In genomic region chr2:99825630-99826029, GRCh38 we compare ENCODE assay signal across 24 cellular contexts.
A peak's percentile ranks its signal among the peaks of the same experiment; 100 is the strongest.
DNase-seq lines count a peak whose midpoint lies in the region; ATAC-seq and TF ChIP-seq lines count a peak whose summit lies in the region.
"Had no signal": no experiment of that assay in that cellular context is flagged by ENCODE, and none has a peak within 500 bp of the region (broad histone marks: within the 10 kb centered on the region; RNA-seq: fewer than 3 reads in every experiment).

No MANE protein-coding gene starts in this region.

- H3K4me3 Mint-ChIP-seq in osteocyte (ENCODE audit: unreplicated experiment): no peak overlapping the region

- peaks cover 0 to 3% of the 10 kb centered on the region in 2 experiments; a peak in 3 of 4 replicates for H3K4me1 ChIP-seq in SK-N-SH (ENCODE audit: control insufficient read depth in 1 of 2, insufficient read depth in 2 of 2, low read depth in 1 of 2, low read length in 1 of 2)
- H3K4me1 ChIP-seq in MM.1S (ENCODE audit: low read length): no peaks in the 10 kb centered on the region
- no peaks in the 10 kb centered on the region for H3K4me1 ChIP-seq in colonic mucosa

- no peaks in the 10 kb centered on the region for H3K27me3 ChIP-seq in SK-N-SH (ENCODE audit: insufficient read depth)
- no peaks in the 10 kb centered on the region for H3K27me3 ChIP-seq in MM.1S (replicated peaks; ENCODE audit: insufficient read depth, low read length)
- H3K27me3 ChIP-seq in colonic mucosa: no peaks in the 10 kb centered on the region

- DNase-seq in SK-N-SH (peak; percentile 23), NCI-H69 (lab: John Stamatoyannopoulos, UW) (peak; percentile 13), cerebellum (ENCODE audit: low spot score) (peak; percentile 41), osteocyte (ENCODE audit: extremely low spot score, unreplicated experiment) (no peak), MM.1S (no peak), colonic mucosa (no peak)
- DNase-seq in activated naive CD4-positive, alpha-beta T cell treated with Interleukin-2 at 50 U/mL for 16 hours: no peak
- DNase-seq: Calu3, DND-41, GM23248, H7, NCI-H1105, NCI-H146, NCI-H1930, NCI-H2107, NCI-H524 treated with DMSO at 0.1 percent for 48 hours, NCI-H82, SHP77, SW 1271 had no signal

- H3K27ac Mint-ChIP-seq in osteocyte (ENCODE audit: unreplicated experiment): peak overlapping the region; percentile 57
- H3K27ac Mint-ChIP-seq: IgD-negative memory B cell had no signal

- intact Hi-C loops in colonic mucosa (cut with DNase I): no loop called here

- no peak overlapping the region for H3K4me3 ChIP-seq in SK-N-SH (ENCODE audit: low read depth in 2 of 2, low read length in 1 of 2)
- no peak overlapping the region for H3K4me3 ChIP-seq in MM.1S (ENCODE audit: low read length)
- no peak overlapping the region for H3K4me3 ChIP-seq in colonic mucosa
- H3K4me3 ChIP-seq: GM23248 had no signal

- H3K79me2 ChIP-seq in SK-N-SH (ENCODE audit: insufficient read depth) (no peaks in the 10 kb centered on the region), MM.1S (ENCODE audit: low read length) (no peaks in the 10 kb centered on the region)

- H3K36me3 ChIP-seq in SK-N-SH (replicated peaks in 1 of 2; ENCODE audit: control insufficient read depth in 1 of 2, insufficient read depth in 2 of 2, low read length in 1 of 2): no peaks in the 10 kb centered on the region
- no peaks in the 10 kb centered on the region for H3K36me3 ChIP-seq in MM.1S (replicated peaks; ENCODE audit: insufficient read depth, low read length)
- H3K36me3 ChIP-seq in colonic mucosa: no peaks in the 10 kb centered on the region

- H3K27ac ChIP-seq in SK-N-SH (ENCODE audit: low read depth in 2 of 2, low read length in 1 of 2) (no peak overlapping the region; a peak in 1 of 4 replicates), MM.1S (ENCODE audit: low read length) (no peak overlapping the region), colonic mucosa (no peak overlapping the region)
- H3K27ac ChIP-seq: GM23248, KMS-11, RWPE1 had no signal

- H4K20me1 ChIP-seq in SK-N-SH (ENCODE audit: insufficient read depth): no peaks in the 10 kb centered on the region
- H4K20me1 ChIP-seq in MM.1S (ENCODE audit: insufficient read depth, low read length): no peaks in the 10 kb centered on the region

- no peaks in the 10 kb centered on the region for H3K9me3 Mint-ChIP-seq in osteocyte (ENCODE audit: unreplicated experiment)
- H3K9me3 Mint-ChIP-seq: IgD-negative memory B cell had no signal

- no peaks in the 10 kb centered on the region for H3K9me3 ChIP-seq in SK-N-SH
- H3K9me3 ChIP-seq in MM.1S (replicated peaks; ENCODE audit: insufficient read depth, low read length): no peaks in the 10 kb centered on the region
- no peaks in the 10 kb centered on the region for H3K9me3 ChIP-seq in colonic mucosa

- CTCF ChIA-PET in SK-N-SH (lab: Yijun Ruan, JAX): interaction anchor here (0.7 to 1.6 kb wide), 5 partner anchors 9 to 437 kb away, joined by 3 to 6 read pairs (median 3); no protein-coding TSS in a partner anchor

- no peak overlapping the region for H3K9ac ChIP-seq in SK-N-SH
- no peak overlapping the region for H3K9ac ChIP-seq in MM.1S (ENCODE audit: low read length)
- no peak overlapping the region for H3K9ac ChIP-seq in colonic mucosa (ENCODE audit: low read depth in 2 of 2, low read length in 2 of 2)
- H3K9ac ChIP-seq: GM23248, KMS-11 had no signal

- peaks cover 61% of the 10 kb centered on the region for H3K4me1 Mint-ChIP-seq in osteocyte (ENCODE audit: unreplicated experiment)

- peaks cover 52% of the 10 kb centered on the region for H3K36me3 Mint-ChIP-seq in osteocyte (ENCODE audit: unreplicated experiment)

- no peaks in the 10 kb centered on the region for H3K9me2 ChIP-seq in SK-N-SH
- H3K9me2 ChIP-seq in MM.1S (replicated peaks; ENCODE audit: insufficient read depth, low read length): no peaks in the 10 kb centered on the region

- TF ChIP-seq CTCF in SK-N-SH (IDR thresholded peaks at IDR 0.05) (no peak), osteocyte (IDR thresholded peaks at IDR 0.05) (no peak), MM.1S (IDR thresholded peaks at IDR 0.05; ENCODE audit: low read length) (no peak), colonic mucosa (IDR thresholded peaks at IDR 0.05) (no peak)

- no peak overlapping the region for H2AFZ ChIP-seq in SK-N-SH (ENCODE audit: low read depth)
- no peak overlapping the region for H2AFZ ChIP-seq in MM.1S (ENCODE audit: low read length)
- H2AFZ ChIP-seq: GM23248 had no signal

- POLR2A ChIA-PET in SK-N-SH (lab: Yijun Ruan, JAX): no interaction called here

- TF ChIP-seq RAD21 in SK-N-SH (IDR thresholded peaks at IDR 0.05; ENCODE audit: low read length): no peak

- no peak for ATAC-seq in SK-N-SH treated with all-trans-retinoic acid at 6 μM for 48 hours
- ATAC-seq: Panc1 had no signal

- no peaks in the 10 kb centered on the region for H3K27me3 Mint-ChIP-seq in osteocyte (ENCODE audit: unreplicated experiment)
- H3K27me3 Mint-ChIP-seq: IgD-negative memory B cell had no signal

- H3K4me2 ChIP-seq in SK-N-SH: no peak overlapping the region
- no peak overlapping the region for H3K4me2 ChIP-seq in MM.1S (ENCODE audit: low read depth, low read length)
- H3K4me2 ChIP-seq: KMS-11 had no signal

- TF ChIP-seq EP300 in SK-N-SH (IDR thresholded peaks at IDR 0.05; ENCODE audit: borderline replicate concordance in 1 of 2, low read depth in 1 of 2, low read length in 1 of 2): no peak

- H3F3A ChIP-seq in SK-N-SH (replicated peaks; ENCODE audit: insufficient read depth) (no peaks in the 10 kb centered on the region), MM.1S (ENCODE audit: insufficient read depth, low read length) (no peaks in the 10 kb centered on the region)

TF ChIP-seq in SK-N-SH, 30 proteins besides CTCF, POLR2A, EP300 and RAD21 (continues in another document):
- TF ChIP-seq, protein P1, sequence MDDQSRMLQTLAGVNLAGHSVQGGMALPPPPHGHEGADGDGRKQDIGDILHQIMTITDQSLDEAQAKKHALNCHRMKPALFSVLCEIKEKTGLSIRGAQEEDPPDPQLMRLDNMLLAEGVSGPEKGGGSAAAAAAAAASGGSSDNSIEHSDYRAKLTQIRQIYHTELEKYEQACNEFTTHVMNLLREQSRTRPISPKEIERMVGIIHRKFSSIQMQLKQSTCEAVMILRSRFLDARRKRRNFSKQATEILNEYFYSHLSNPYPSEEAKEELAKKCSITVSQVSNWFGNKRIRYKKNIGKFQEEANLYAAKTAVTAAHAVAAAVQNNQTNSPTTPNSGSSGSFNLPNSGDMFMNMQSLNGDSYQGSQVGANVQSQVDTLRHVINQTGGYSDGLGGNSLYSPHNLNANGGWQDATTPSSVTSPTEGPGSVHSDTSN (IDR thresholded peaks at IDR 0.05): no peak
- TF ChIP-seq YY1 (IDR thresholded peaks at IDR 0.05; ENCODE audit: low read depth) (no peak), FOXJ3 (CRISPR knock-in tag; IDR thresholded peaks at IDR 0.05) (no peak), ZBTB33 (IDR thresholded peaks at IDR 0.05; ENCODE audit: borderline replicate concordance, low read depth) (no peak), SMC3 (IDR thresholded peaks at IDR 0.05; ENCODE audit: low read depth, low read length) (no peak), TAF1 (IDR thresholded peaks at IDR 0.05; ENCODE audit: borderline replicate concordance, low read depth, low read length) (no peak), ELF1 (IDR thresholded peaks at IDR 0.05) (no peak)

TF ChIP-seq in SK-N-SH treated with all-trans-retinoic acid at 6 μM for 48 hours, 23 proteins besides CTCF, POLR2A, EP300 and RAD21:
- TF ChIP-seq OSR1 (CRISPR knock-in tag; IDR thresholded peaks at IDR 0.05) (no peak), ARNTL (CRISPR knock-in tag; IDR thresholded peaks at IDR 0.05; ENCODE audit: borderline replicate concordance, low read depth) (no peak), CSRNP3 (CRISPR knock-in tag; IDR thresholded peaks at IDR 0.05) (no peak), ZNF70 (CRISPR knock-in tag; IDR thresholded peaks at IDR 0.05) (no peak), RARB (CRISPR knock-in tag; IDR thresholded peaks at IDR 0.05) (no peak), GLIS3 (CRISPR knock-in tag; IDR thresholded peaks at IDR 0.05) (no peak), ESRRG (CRISPR knock-in tag; IDR thresholded peaks at IDR 0.05) (no peak), ZFP30 (CRISPR knock-in tag; IDR thresholded peaks at IDR 0.05) (no peak), PPARA (CRISPR knock-in tag; IDR thresholded peaks at IDR 0.05; ENCODE audit: borderline replicate concordance) (no peak), SNAI2 (CRISPR knock-in tag; IDR thresholded peaks at IDR 0.05) (no peak)
- TF ChIP-seq, protein P2, sequence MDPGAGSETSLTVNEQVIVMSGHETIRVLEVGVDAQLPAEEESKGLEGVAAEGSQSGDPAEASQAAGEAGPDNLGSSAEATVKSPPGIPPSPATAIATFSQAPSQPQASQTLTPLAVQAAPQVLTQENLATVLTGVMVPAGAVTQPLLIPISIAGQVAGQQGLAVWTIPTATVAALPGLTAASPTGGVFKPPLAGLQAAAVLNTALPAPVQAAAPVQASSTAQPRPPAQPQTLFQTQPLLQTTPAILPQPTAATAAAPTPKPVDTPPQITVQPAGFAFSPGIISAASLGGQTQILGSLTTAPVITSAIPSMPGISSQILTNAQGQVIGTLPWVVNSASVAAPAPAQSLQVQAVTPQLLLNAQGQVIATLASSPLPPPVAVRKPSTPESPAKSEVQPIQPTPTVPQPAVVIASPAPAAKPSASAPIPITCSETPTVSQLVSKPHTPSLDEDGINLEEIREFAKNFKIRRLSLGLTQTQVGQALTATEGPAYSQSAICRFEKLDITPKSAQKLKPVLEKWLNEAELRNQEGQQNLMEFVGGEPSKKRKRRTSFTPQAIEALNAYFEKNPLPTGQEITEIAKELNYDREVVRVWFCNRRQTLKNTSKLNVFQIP (CRISPR knock-in tag; IDR thresholded peaks at IDR 0.05; ENCODE audit: borderline replicate concordance, low read depth): no peak
TF ChIP-seq in SK-N-SH treated with all-trans-retinoic acid at 6 μM for 48 hours: peak in this region for 0.

Comparison
In these comparisons a context has a peak if more than half of its experiments do, and no peak if none do; other contexts are left out.
1. DNase-seq: peak in SK-N-SH (single experiment), NCI-H69 (single experiment) and cerebellum (single experiment); none in osteocyte (single experiment), MM.1S (single experiment), colonic mucosa (single experiment) and activated naive CD4-positive, alpha-beta T cell treated with Interleukin-2 at 50 U/mL for 16 hours (single experiment).